Comparison of ENCODE assay signal across 1 cellular context in genomic region chr1:42035205-42035829, GRCh38.
TF ChIP-seq lines count a peak whose summit lies in the region.

No MANE protein-coding gene starts in this region.

TF ChIP-seq in HEK293, 187 proteins besides CTCF, POLR2A, EP300 and RAD21 (continued from another document):
- no peak for TF ChIP-seq ZFP41 (tag by site-specific recombination; IDR thresholded peaks at IDR 0.05; ENCODE audit: borderline replicate concordance)
- no peak for TF ChIP-seq ZNF513 (tag by site-specific recombination; IDR thresholded peaks at IDR 0.05)
- peak; percentile 87 for TF ChIP-seq ZFP69B (tag by site-specific recombination; IDR thresholded peaks at IDR 0.05)
- TF ChIP-seq ZNF626 (tag by site-specific recombination; IDR thresholded peaks at IDR 0.05), result no peak
- no peak for TF ChIP-seq ZNF571 (tag by site-specific recombination; IDR thresholded peaks at IDR 0.05)
- TF ChIP-seq PATZ1 (tag by site-specific recombination; IDR thresholded peaks at IDR 0.05), result peak; percentile 95
- TF ChIP-seq ZSCAN23 (tag by site-specific recombination; IDR thresholded peaks at IDR 0.05), result no peak
- no peak for TF ChIP-seq ZNF600 (tag by site-specific recombination; IDR thresholded peaks at IDR 0.05)
- no peak for TF ChIP-seq ZNF768 (tag by site-specific recombination; IDR thresholded peaks at IDR 0.05)
